In genomic region chr6:90197854-90198496, GRCh38 we compare ENCODE assay signal across 11 cellular contexts.
A peak's percentile ranks its signal among the peaks of the same experiment; 100 is the strongest.
DNase-seq lines count a peak whose midpoint lies in the region; ATAC-seq, FAIRE-seq and TF ChIP-seq lines count a peak whose summit lies in the region.
"Had no signal": no experiment of that assay in that cellular context is flagged by ENCODE, and none has a peak within 500 bp of the region (broad histone marks: within the 10 kb centered on the region; RNA-seq: fewer than 3 reads in every experiment).

No MANE protein-coding gene starts in this region.

- TF ChIP-seq CTCF in left ventricle myocardium inferior (IDR thresholded peaks at IDR 0.05; ENCODE audit: borderline replicate concordance): no peak
- no peak for TF ChIP-seq CTCF in foreskin fibroblast (IDR thresholded peaks at IDR 0.05; ENCODE audit: low read depth, low read length)

- peak; percentile 70 for ATAC-seq in left ventricle myocardium superior
- ATAC-seq in aorta (ENCODE audit: low FRiP score): peak; percentile 34
- no peak for ATAC-seq in GM21737 (IDR thresholded peaks at IDR 0.05; ENCODE audit: unreplicated experiment)

- WGBS in aorta, 2 donors: 78 to 82% methylated on average over 8 of the region's 8 CpGs

- H3K36me3 ChIP-seq in left ventricle myocardium inferior (no peaks in the 10 kb centered on the region), aorta (ENCODE audit: control insufficient read depth in 1 of 2, insufficient read depth in 2 of 2, low read length in 1 of 2) (no peaks in the 10 kb centered on the region)

- H3K27me3 ChIP-seq in left ventricle myocardium inferior (ENCODE audit: low read depth): no peaks in the 10 kb centered on the region
- no peaks in the 10 kb centered on the region for H3K27me3 ChIP-seq in aorta (ENCODE audit: control insufficient read depth in 1 of 2, insufficient read depth in 2 of 2, low read length in 1 of 2)

- FAIRE-seq in RCC 7860 (lab: Jason Lieb, UNC): no peak
- FAIRE-seq: endothelial cell of umbilical vein had no signal

- H3K4me3 ChIP-seq in left ventricle myocardium inferior (no peak overlapping the region), foreskin fibroblast (ENCODE audit: low read depth in 1 of 2, low read length in 2 of 2) (no peak overlapping the region), aorta (ENCODE audit: low read length in 2 of 2) (no peak overlapping the region)

- H3K9me3 ChIP-seq in left ventricle myocardium inferior (replicated peaks) (no peaks in the 10 kb centered on the region), aorta (ENCODE audit: control insufficient read depth, low read length) (no peaks in the 10 kb centered on the region)

- DNase-seq in left ventricle myocardium superior: no peak
- no peak for DNase-seq in left ventricle myocardium inferior
- DNase-seq in RCC 7860 (ENCODE audit: low spot score): peak; percentile 35
- peak; percentile 12 to 56 for DNase-seq in foreskin fibroblast
- peak in 1 of 2 donors; percentile 53 for DNase-seq in aorta
- no peak for DNase-seq in RPMI8226
- no peak for DNase-seq in SIG-M5 treated with dmso at 0.1 percent for 504 hours (lab: John Stamatoyannopoulos, UW; ENCODE audit: unreplicated experiment)
- DNase-seq: activated T-cell treated with anti-CD3 and anti-CD28 coated beads for 4 hours had no signal

- intact Hi-C loops in left ventricle myocardium superior (cut with micrococcal nuclease) (no loop called here), left ventricle myocardium inferior (cut with micrococcal nuclease) (no loop called here), aorta (cut with DNase I) (no loop called here)

- H3K27ac ChIP-seq in left ventricle myocardium inferior (replicated peaks) (no peak overlapping the region), aorta (ENCODE audit: low read depth in 1 of 2, low read length in 2 of 2) (no peak overlapping the region)
- H3K27ac ChIP-seq: RWPE1 had no signal

- peaks cover 39% of the 10 kb centered on the region for H3K4me1 ChIP-seq in left ventricle myocardium inferior
- peaks cover 0 to 6% of the 10 kb centered on the region in 2 donors for H3K4me1 ChIP-seq in aorta (ENCODE audit: control insufficient read depth in 1 of 2, insufficient read depth in 2 of 2, low read length in 2 of 2)

Comparison
In these comparisons a context has a peak if more than half of its experiments do, and no peak if none do; other contexts are left out.
1. DNase-seq: peak in RCC 7860 (single experiment) and foreskin fibroblast (2 of 2); none in left ventricle myocardium superior (single experiment), left ventricle myocardium inferior (single experiment), RPMI8226 (single experiment) and SIG-M5 treated with dmso at 0.1 percent for 504 hours (single experiment).